In genomic region chr2:100320547-100321180, GRCh38 we compare ENCODE assay signal across 9 cellular contexts. TPM values are rescaled to one million over a fixed set of nuclear protein-coding genes. Genes with fewer than 3 reads are reported as not detected.
DNase-seq lines count a peak whose midpoint lies in the region; ATAC-seq and TF ChIP-seq lines count a peak whose summit lies in the region.
"Had no signal": no experiment of that assay in that cellular context is flagged by ENCODE, and none has a peak within 500 bp of the region (broad histone marks: within the 10 kb centered on the region; RNA-seq: fewer than 3 reads in every experiment).

No MANE protein-coding gene starts in this region.

- DNase-seq in A673 (ENCODE audit: low spot score), result no peak
- peak; percentile 49 for DNase-seq in NCI-H146 treated with DMSO at 0.1 percent for 48 hours (lab: John Stamatoyannopoulos, UW; ENCODE audit: unreplicated experiment)
- no peak for DNase-seq in naive thymus-derived CD4-positive, alpha-beta T cell
- no peak for DNase-seq in HT-29 (ENCODE audit: low spot score)
- DNase-seq in stimulated activated CD4-positive, alpha-beta T cell treated with anti-CD3 and anti-CD28 coated beads, Interleukin-12 subunit alpha, Interleukin-12 subunit beta, amount 100 ng/mL, for 4 hours, result no peak
- no peak for DNase-seq in KBM-7

- peak overlapping the region; percentile 25 to 79 (median 64) for H3K4me3 Mint-ChIP-seq in naive thymus-derived CD4-positive, alpha-beta T cell

- no peak overlapping the region for H3K9ac ChIP-seq in duodenal mucosa (ENCODE audit: low read depth in 1 of 2, low read length in 2 of 2)

- H3K4me1 Mint-ChIP-seq in naive thymus-derived CD4-positive, alpha-beta T cell, result peaks cover 0 to 9% (median 3%) of the 10 kb centered on the region in 7 donors

- no peak overlapping the region for H3K27ac Mint-ChIP-seq in naive thymus-derived CD4-positive, alpha-beta T cell

- BruUV-seq in A673 (replicated peaks; lab: Mats Ljungman, UMichigan), result no TSS peak

- peaks cover 61 to 72% (median 67%) of the 10 kb centered on the region in 5 donors for H3K27me3 Mint-ChIP-seq in naive thymus-derived CD4-positive, alpha-beta T cell

- TF ChIP-seq CTCF in A673 (conservative IDR thresholded peaks at IDR 0.05; ENCODE audit: low read depth, low read length), result no peak

- POLR2A ChIA-PET in A673 (lab: Charles Lee; ENCODE audit: low non-redundant PET), result no interaction called here
- POLR2A ChIA-PET in naive thymus-derived CD4-positive, alpha-beta T cell (lab: Charles Lee), result no interaction called here

- H3K4me3 ChIP-seq in A673 (ENCODE audit: low read depth, low read length, poor library complexity, severe bottlenecking) (peak overlapping the region; percentile 46), duodenal mucosa (ENCODE audit: low read depth in 1 of 2, low read length in 2 of 2) (peak overlapping the region; percentile 44 to 55)
- H3K4me3 ChIP-seq in naive thymus-derived CD4-positive, alpha-beta T cell (ENCODE audit: low read length), result no peak overlapping the region

- H3K4me1 ChIP-seq in A673 (ENCODE audit: insufficient read depth, low read length, poor library complexity, severe bottlenecking), result no peaks in the 10 kb centered on the region
- H3K4me1 ChIP-seq in duodenal mucosa (ENCODE audit: control insufficient read depth in 1 of 2, insufficient read depth in 2 of 2, low read length in 2 of 2), result no peaks in the 10 kb centered on the region
- H3K4me1 ChIP-seq in naive thymus-derived CD4-positive, alpha-beta T cell (ENCODE audit: control insufficient read depth in 2 of 2, insufficient read depth in 2 of 2, low read length in 2 of 2), result no peaks in the 10 kb centered on the region

- H3K27me3 ChIP-seq in A673 (replicated peaks; ENCODE audit: insufficient read depth, low read depth, low read length, poor library complexity), result peaks cover 61% of the 10 kb centered on the region
- H3K27me3 ChIP-seq in duodenal mucosa (ENCODE audit: control insufficient read depth in 1 of 2, insufficient read depth in 2 of 2, low read length in 2 of 2), result peaks cover 25% of the 10 kb centered on the region in 2 donors
- H3K27me3 ChIP-seq in naive thymus-derived CD4-positive, alpha-beta T cell (ENCODE audit: control insufficient read depth in 2 of 2, insufficient read depth in 2 of 2, low read length in 2 of 2), result peaks cover 10 to 12% of the 10 kb centered on the region in 2 donors

- peaks cover 0 to 12% (median 4%) of the 10 kb centered on the region in 5 donors for H3K36me3 Mint-ChIP-seq in naive thymus-derived CD4-positive, alpha-beta T cell

- peaks cover 3 to 28% (median 16%) of the 10 kb centered on the region in 11 donors for H3K9me3 Mint-ChIP-seq in naive thymus-derived CD4-positive, alpha-beta T cell

- H3K36me3 ChIP-seq in A673 (ENCODE audit: insufficient read depth, low read length, poor library complexity, severe bottlenecking) (no peaks in the 10 kb centered on the region), duodenal mucosa (ENCODE audit: control insufficient read depth in 1 of 2, insufficient read depth in 2 of 2, low read length in 2 of 2) (no peaks in the 10 kb centered on the region)
- H3K36me3 ChIP-seq in naive thymus-derived CD4-positive, alpha-beta T cell (ENCODE audit: control insufficient read depth in 2 of 3, insufficient read depth in 3 of 3, low read length in 3 of 3), result no peaks in the 10 kb centered on the region
- H3K36me3 ChIP-seq: neutrophil had no signal

- CTCF ChIA-PET in A673 (lab: Charles Lee), result interaction anchor here (1.0 kb wide), 1 partner anchor 58 kb away, joined by 4 read pairs; no protein-coding TSS in a partner anchor
- CTCF ChIA-PET in naive thymus-derived CD4-positive, alpha-beta T cell (lab: Charles Lee), result no interaction called here

- no peak for ATAC-seq in naive thymus-derived CD4-positive, alpha-beta T cell
- ATAC-seq in GM21381 (IDR thresholded peaks at IDR 0.05; ENCODE audit: unreplicated experiment), result no peak

- in situ Hi-C loops in KBM-7 (cut with MboI; ENCODE audit: low pct_unique_long_range_greater_than_20kb, low sequenced_read_pairs), result no loop called here

- H3K9me3 ChIP-seq in A673 (ENCODE audit: low read depth, low read length, poor library complexity, severe bottlenecking) (peaks cover 16% of the 10 kb centered on the region), duodenal mucosa (ENCODE audit: control insufficient read depth in 1 of 2, low read length in 2 of 2) (peaks cover 0 to 15% of the 10 kb centered on the region in 2 donors)
- H3K9me3 ChIP-seq in naive thymus-derived CD4-positive, alpha-beta T cell (ENCODE audit: control insufficient read depth in 2 of 3, low read length in 3 of 3), result no peaks in the 10 kb centered on the region

- intact Hi-C loops in A673 (cut with micrococcal nuclease; ENCODE audit: unreplicated experiment), result loop anchor here (10.0 kb wide), 1 partner anchor 56 kb away; no protein-coding TSS in a partner anchor
- intact Hi-C loops in naive thymus-derived CD4-positive, alpha-beta T cell (cut with micrococcal nuclease), result loop anchor here in 1 of 2 donors (5.0 kb wide), 1 partner anchor 38 kb away; no protein-coding TSS in a partner anchor

- H3K27ac ChIP-seq in A673 (ENCODE audit: low read depth, low read length, poor library complexity, severe bottlenecking) (no peak overlapping the region), duodenal mucosa (ENCODE audit: low read depth, low read length) (no peak overlapping the region)
- H3K27ac ChIP-seq in naive thymus-derived CD4-positive, alpha-beta T cell (ENCODE audit: low read depth, low read length), result no peak overlapping the region
- H3K27ac ChIP-seq: neutrophil had no signal

RNA-seq across cellular contexts. Expression of gene LONRF2, which starts 1.6 kb away (rescaled TPM):
- 3.5 and 3.8 TPM in 2 replicates for total RNA-seq in A673 (2021)
- under 1 TPM in 2 of 5 experiments, not detected in 3; 0.05 to 0.24 TPM for total RNA-seq in naive thymus-derived CD4-positive, alpha-beta T cell
- polyA plus RNA-seq in naive thymus-derived CD4-positive, alpha-beta T cell, result not detected
- 0.29 and 0.79 TPM in 2 replicates for total RNA-seq in HT-29 (2014; rRNA removed; shearing (Covaris generic))
